8 cellular contexts compared by ENCODE assay signal in the genomic region with DNA sequence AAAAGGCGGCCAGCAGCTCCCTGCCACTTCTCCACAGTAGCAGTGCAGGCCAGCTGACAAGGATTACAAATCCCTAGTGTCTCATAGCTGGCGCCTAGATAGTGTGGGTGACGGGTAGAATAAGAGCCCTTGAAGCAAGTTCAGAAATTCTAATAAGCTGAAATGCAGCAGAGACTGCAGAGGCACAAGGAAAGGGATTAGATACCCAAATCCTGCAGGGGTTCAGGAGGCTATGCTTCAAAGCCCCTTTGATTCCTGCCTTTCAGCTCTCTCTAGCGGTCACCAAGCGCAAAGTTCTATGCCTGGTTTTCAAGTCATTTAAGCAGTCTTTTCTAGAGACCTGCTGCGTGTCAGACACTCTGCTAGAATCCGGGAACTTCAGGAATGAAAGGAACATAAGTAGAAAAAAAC.
DNase-seq lines count a peak whose midpoint lies in the region; ATAC-seq, FAIRE-seq and TF ChIP-seq lines count a peak whose summit lies in the region.

No MANE protein-coding gene starts in this region.

- DNase-seq in activated T-cell treated with anti-CD3 and anti-CD28 coated beads, Interleukin-2, amount 50 U/mL, for 72 hours, result peak in 1 of 2 donors; percentile 2
- DNase-seq in activated T-cell treated with anti-CD3 and anti-CD28 coated beads for 4 hours (no peak), HTR-8/SVneo (ENCODE audit: insufficient read length, low spot score) (peak; percentile 67), SK-N-DZ (ENCODE audit: low spot score) (peak; percentile 50), lung microvascular endothelial cell (ENCODE audit: low read depth in 2 of 2) (peak; percentile 48 to 52), upper lobe of left lung (peak in 1 of 2 donors; percentile 24), SIG-M5 (lab: John Stamatoyannopoulos, UW) (no peak)

- peak overlapping the region; percentile 48 for H3K9ac ChIP-seq in endocrine pancreas (ENCODE audit: control insufficient read depth, insufficient read depth, low read length)

- peak overlapping the region; percentile 76 to 91 (median 88) for H3K27ac ChIP-seq in upper lobe of left lung

- ATAC-seq in activated T-cell treated with anti-CD3 and anti-CD28 coated beads, Interleukin-2, amount 50 U/mL, for 72 hours (replicated peaks in 1 of 2), result no peak
- ATAC-seq in upper lobe of left lung (ENCODE audit: low FRiP score in 2 of 2), result peak in 1 of 2 donors; percentile 43

- TF ChIP-seq EP300 in upper lobe of left lung (IDR thresholded peaks at IDR 0.05), result no peak

- WGBS in upper lobe of left lung, 2 donors, result 15 to 34% methylated on average over 7 of the region's 7 CpGs

- H3K27me3 Mint-ChIP-seq in activated T-cell treated with anti-CD3 and anti-CD28 coated beads, Interleukin-2, amount 50 U/mL, for 72 hours (ENCODE audit: low read depth), result peaks cover 30% of the 10 kb centered on the region

- H3K4me3 Mint-ChIP-seq in activated T-cell treated with anti-CD3 and anti-CD28 coated beads, Interleukin-2, amount 50 U/mL, for 72 hours, result peak overlapping the region; percentile 75 to 78

- H3K4me1 ChIP-seq in endocrine pancreas (ENCODE audit: control insufficient read depth, insufficient read depth, low read length) (no peaks in the 10 kb centered on the region), upper lobe of left lung (peaks cover 0 to 9% (median 3%) of the 10 kb centered on the region in 4 donors)

- H3K27ac Mint-ChIP-seq in activated T-cell treated with anti-CD3 and anti-CD28 coated beads, Interleukin-2, amount 50 U/mL, for 72 hours, result peak overlapping the region; percentile 33

- no peaks in the 10 kb centered on the region for H3K27me3 ChIP-seq in endocrine pancreas (ENCODE audit: control insufficient read depth, insufficient read depth, low read length)
- peaks cover 0 to 6% (median 0%) of the 10 kb centered on the region in 4 donors for H3K27me3 ChIP-seq in upper lobe of left lung

- no peaks in the 10 kb centered on the region for H3K36me3 ChIP-seq in endocrine pancreas (ENCODE audit: control insufficient read depth, insufficient read depth, low read length)
- no peaks in the 10 kb centered on the region for H3K36me3 ChIP-seq in upper lobe of left lung

- H3K4me3 ChIP-seq in endocrine pancreas (ENCODE audit: control insufficient read depth, insufficient read depth, low read length) (peak overlapping the region; percentile 48), upper lobe of left lung (peak overlapping the region in 3 of 4 donors; percentile 40 to 55 (median 53))

- H3K9me3 Mint-ChIP-seq in activated T-cell treated with anti-CD3 and anti-CD28 coated beads, Interleukin-2, amount 50 U/mL, for 72 hours, result no peaks in the 10 kb centered on the region

- peaks cover 0 to 2% of the 10 kb centered on the region in 2 donors for H3K36me3 Mint-ChIP-seq in activated T-cell treated with anti-CD3 and anti-CD28 coated beads, Interleukin-2, amount 50 U/mL, for 72 hours (ENCODE audit: insufficient read depth in 2 of 2)

- TF ChIP-seq POLR2A in upper lobe of left lung (IDR thresholded peaks at IDR 0.05), result no peak

- peak in 3 of 6 experiments; percentile 5 to 15 (median 9) for TF ChIP-seq CTCF in upper lobe of left lung (IDR thresholded peaks at IDR 0.05)

- peak; percentile 70 for FAIRE-seq in HTR-8/SVneo (lab: Jason Lieb, UNC)

- peaks cover 32% of the 10 kb centered on the region for H3K4me1 Mint-ChIP-seq in activated T-cell treated with anti-CD3 and anti-CD28 coated beads, Interleukin-2, amount 50 U/mL, for 72 hours (ENCODE audit: low read depth)

- H3K9me3 ChIP-seq in endocrine pancreas (ENCODE audit: control insufficient read depth, low read length) (no peaks in the 10 kb centered on the region), upper lobe of left lung (no peaks in the 10 kb centered on the region)

Comparison
In these comparisons a context has a peak if more than half of its experiments do, and no peak if none do; other contexts are left out.
1. DNase-seq: peak in HTR-8/SVneo (single experiment), SK-N-DZ (single experiment) and lung microvascular endothelial cell (2 of 2); none in activated T-cell treated with anti-CD3 and anti-CD28 coated beads for 4 hours (single experiment) and SIG-M5 (single experiment).